ENCODE assay signal across 10 cellular contexts in genomic region chr12:25615119-25615518, GRCh38.
DNase-seq lines count a peak whose midpoint lies in the region; ATAC-seq and TF ChIP-seq lines count a peak whose summit lies in the region.
"Had no signal": no experiment of that assay in that cellular context is flagged by ENCODE, and none has a peak within 500 bp of the region (broad histone marks: within the 10 kb centered on the region; RNA-seq: fewer than 3 reads in every experiment).

No MANE protein-coding gene starts in this region.

- DNase-seq in A172 (ENCODE audit: low spot score) (peak; percentile 78), HS-27A (ENCODE audit: low read depth) (peak; percentile 46), T1000 (lab: John Stamatoyannopoulos, UW) (peak; percentile 48), foreskin keratinocyte (peak; percentile 54 to 85), head of caudate nucleus (no peak), Peyer's patch (no peak), NCI-H2171 (lab: John Stamatoyannopoulos, UW) (no peak)
- DNase-seq: activated CD4-positive, alpha-beta T cell treated with anti-CD3 and anti-CD28 coated beads, Interleukin-2, amount 10 ng/mL, durations not matched to agents 7 days and 5 days had no signal

- intact Hi-C loops in head of caudate nucleus (cut with DNase I) = no loop called here

- no peak for TF ChIP-seq POLR2A in Peyer's patch (IDR thresholded peaks at IDR 0.05)

- no peaks in the 10 kb centered on the region for H3K9me3 ChIP-seq in Peyer's patch
- H3K9me3 ChIP-seq: BLaER1 had no signal

- no peak overlapping the region for H3K4me3 ChIP-seq in Peyer's patch
- H3K4me3 ChIP-seq: BLaER1 had no signal

- H3K4me1 ChIP-seq in foreskin keratinocyte (no peaks in the 10 kb centered on the region), Peyer's patch (no peaks in the 10 kb centered on the region)
- H3K4me1 ChIP-seq: BLaER1 had no signal

- no peak for TF ChIP-seq CTCF in foreskin keratinocyte (conservative IDR thresholded peaks at IDR 0.05)
- no peak for TF ChIP-seq CTCF in Peyer's patch (IDR thresholded peaks at IDR 0.05)

- H3K27ac ChIP-seq in foreskin keratinocyte (no peak overlapping the region), Peyer's patch (no peak overlapping the region)
- H3K27ac ChIP-seq: BLaER1 had no signal

- H3K27me3 ChIP-seq in foreskin keratinocyte = no peaks in the 10 kb centered on the region
- no peaks in the 10 kb centered on the region for H3K27me3 ChIP-seq in Peyer's patch
- H3K27me3 ChIP-seq: BLaER1 had no signal

- ATAC-seq in foreskin keratinocyte = peak; percentile 76
- no peak for ATAC-seq in HG02759 (IDR thresholded peaks at IDR 0.05; ENCODE audit: unreplicated experiment)

- no peaks in the 10 kb centered on the region for H3K36me3 ChIP-seq in Peyer's patch
- H3K36me3 ChIP-seq: BLaER1 had no signal

Comparison
In these comparisons a context has a peak if more than half of its experiments do, and no peak if none do; other contexts are left out.
1. DNase-seq: peak in A172 (single experiment), HS-27A (single experiment), T1000 (single experiment) and foreskin keratinocyte (2 of 2); none in head of caudate nucleus (0 of 42), Peyer's patch (0 of 3) and NCI-H2171 (single experiment).